Comparison of ENCODE assay signal across 18 cellular contexts in the genomic region with DNA sequence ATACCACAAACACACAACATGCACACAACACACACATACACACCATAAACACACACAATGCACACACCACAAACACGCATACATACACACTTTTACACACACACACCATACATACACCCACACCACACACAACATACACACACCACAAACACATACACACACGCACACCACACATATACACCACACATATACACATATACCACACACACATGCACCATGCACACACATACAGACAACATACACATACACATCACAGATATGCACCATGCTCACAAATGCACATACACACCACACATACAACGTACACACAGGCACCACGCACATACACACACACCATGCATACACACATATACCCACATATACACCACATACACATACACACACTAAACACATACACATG. TPM values are rescaled to one million over a fixed set of nuclear protein-coding genes. Genes with fewer than 3 reads are reported as not detected.
DNase-seq lines count a peak whose midpoint lies in the region; ATAC-seq, FAIRE-seq and TF ChIP-seq lines count a peak whose summit lies in the region.
"Had no signal": no experiment of that assay in that cellular context is flagged by ENCODE, and none has a peak within 500 bp of the region (broad histone marks: within the 10 kb centered on the region; RNA-seq: fewer than 3 reads in every experiment).

No MANE protein-coding gene starts in this region.

- H3K18ac ChIP-seq in trophoblast cell (ENCODE audit: low read length) = no peak overlapping the region

- in situ Hi-C loops in K562 (cut with MboI) = loop anchor here (5.0 kb wide), 1 partner anchor 105 kb away; no protein-coding TSS in a partner anchor

- H4K12ac ChIP-seq in trophoblast cell (ENCODE audit: low read depth, low read length) = no peak overlapping the region

- H2AFZ ChIP-seq in K562 (ENCODE audit: low read depth, low read length) (no peak overlapping the region), trophoblast cell (ENCODE audit: insufficient read depth, low read length, poor library complexity) (no peak overlapping the region)

- H3K36me3 ChIP-seq in A673 (ENCODE audit: insufficient read depth, low read length, poor library complexity, severe bottlenecking) (no peaks in the 10 kb centered on the region), K562 (ENCODE audit: control insufficient read depth, insufficient read depth, low read length) (no peaks in the 10 kb centered on the region; the same call in 2 of the 3 replicates), trophoblast cell (ENCODE audit: control insufficient read depth in 1 of 2, insufficient read depth in 2 of 2, low read length in 2 of 2) (no peaks in the 10 kb centered on the region)
- H3K36me3 ChIP-seq: BE2C had no signal

- H3K4me3 Mint-ChIP-seq in activated naive CD8-positive, alpha-beta T cell treated with anti-CD3 and anti-CD28 coated beads, Interleukin-2, amount 50 U/mL, for 24 hours = no peak overlapping the region
- H3K4me3 Mint-ChIP-seq in activated CD4-positive, alpha-beta memory T cell treated with anti-CD3 and anti-CD28 coated beads for 36 hours = no peak overlapping the region
- H3K4me3 Mint-ChIP-seq: CD14-positive monocyte; CD8-positive, alpha-beta T cell had no signal

- no peak for TF ChIP-seq RAD21 in K562 (CRISPR knock-in tag; conservative IDR thresholded peaks at IDR 0.05 in 1 of 2, IDR thresholded peaks at IDR 0.05 in 1 of 2)

- FAIRE-seq in GM12892 (lab: Jason Lieb, UNC) (peak; percentile 92), K562 (lab: Jason Lieb, UNC) (no peak)
- FAIRE-seq: A204.1, D721Med, G401.6 had no signal

- no peak overlapping the region for H2BK5ac ChIP-seq in trophoblast cell (ENCODE audit: low read depth, low read length, poor library complexity)

- peaks cover 2% of the 10 kb centered on the region for H3K27me3 Mint-ChIP-seq in activated naive CD8-positive, alpha-beta T cell treated with anti-CD3 and anti-CD28 coated beads, Interleukin-2, amount 50 U/mL, for 24 hours
- no peaks in the 10 kb centered on the region for H3K27me3 Mint-ChIP-seq in activated CD4-positive, alpha-beta memory T cell treated with anti-CD3 and anti-CD28 coated beads for 36 hours

- no peak overlapping the region for H3K14ac ChIP-seq in trophoblast cell (ENCODE audit: low read length)

- H3K4me1 Mint-ChIP-seq in activated naive CD8-positive, alpha-beta T cell treated with anti-CD3 and anti-CD28 coated beads, Interleukin-2, amount 50 U/mL, for 24 hours = peaks cover 36% of the 10 kb centered on the region
- H3K4me1 Mint-ChIP-seq in activated CD4-positive, alpha-beta memory T cell treated with anti-CD3 and anti-CD28 coated beads for 36 hours (ENCODE audit: low read depth) = peaks cover 24% of the 10 kb centered on the region

- no peaks in the 10 kb centered on the region for H3K9me3 Mint-ChIP-seq in activated naive CD8-positive, alpha-beta T cell treated with anti-CD3 and anti-CD28 coated beads, Interleukin-2, amount 50 U/mL, for 24 hours
- peaks cover 7% of the 10 kb centered on the region for H3K9me3 Mint-ChIP-seq in activated CD4-positive, alpha-beta memory T cell treated with anti-CD3 and anti-CD28 coated beads for 36 hours
- H3K9me3 Mint-ChIP-seq: CD8-positive, alpha-beta T cell had no signal

- H3K79me1 ChIP-seq in trophoblast cell (ENCODE audit: low read length) = peaks cover 10% of the 10 kb centered on the region

- 74% methylated on average over 4 of the region's 4 CpGs for WGBS in K562 (ENCODE audit: insufficient coverage, low coverage, missing lambda C conversion rate)
- 100% methylated on average over 2 of the region's 4 CpGs for WGBS in trophoblast cell (ENCODE audit: extremely low coverage, insufficient coverage, insufficient read length)

- H3K9me1 ChIP-seq in K562 (ENCODE audit: control insufficient read depth, insufficient read depth, low read length) = peaks cover 2% of the 10 kb centered on the region

- peaks cover 8% of the 10 kb centered on the region; the same call in 1 of the 3 replicates for H3K79me2 ChIP-seq in K562 (ENCODE audit: control insufficient read depth, insufficient read depth, low read length)
- peaks cover 6% of the 10 kb centered on the region for H3K79me2 ChIP-seq in trophoblast cell (ENCODE audit: control insufficient read depth, insufficient read depth, low read length, poor library complexity)

- CTCF ChIA-PET in A673 (lab: Charles Lee) (no interaction called here), K562 (lab: Yijun Ruan, JAX; ENCODE audit: low intra/inter-chr PET ratio) (no interaction called here)
- CTCF ChIA-PET in activated CD4-positive, alpha-beta memory T cell treated with anti-CD3 and anti-CD28 coated beads for 36 hours (lab: Charles Lee) = no interaction called here

- no peak overlapping the region for H3K4me3 ChIP-seq in A673 (ENCODE audit: low read depth, low read length, poor library complexity, severe bottlenecking)
- no peak overlapping the region for H3K4me3 ChIP-seq in K562
- H3K4me3 ChIP-seq in trophoblast cell (ENCODE audit: low read depth, low read length) = no peak overlapping the region

- no peaks in the 10 kb centered on the region for H4K20me1 ChIP-seq in K562 (replicated peaks; ENCODE audit: control insufficient read depth, insufficient read depth, low read length)

- peak overlapping the region; percentile 33 for H3K23ac ChIP-seq in trophoblast cell (ENCODE audit: low read length)

- H3K4me1 ChIP-seq in A673 (ENCODE audit: insufficient read depth, low read length, poor library complexity, severe bottlenecking) = peaks cover 10% of the 10 kb centered on the region
- H3K4me1 ChIP-seq in K562 (replicated peaks in 1 of 2; ENCODE audit: control insufficient read depth in 2 of 2, insufficient read depth in 2 of 2, low read length in 2 of 2) = peaks cover 33 to 55% of the 10 kb centered on the region in 2 experiments
- peaks cover 7 to 8% of the 10 kb centered on the region in 2 experiments for H3K4me1 ChIP-seq in trophoblast cell (ENCODE audit: control insufficient read depth in 1 of 2, insufficient read depth in 2 of 2, low read length in 2 of 2)
- H3K4me1 ChIP-seq: BE2C had no signal

- no peak for ATAC-seq in K562
- no peak for ATAC-seq in activated naive CD8-positive, alpha-beta T cell treated with anti-CD3 and anti-CD28 coated beads, Interleukin-2, amount 50 U/mL, for 24 hours
- ATAC-seq: CD8-positive, alpha-beta T cell had no signal

- no peak overlapping the region for H4K8ac ChIP-seq in trophoblast cell (ENCODE audit: low read depth, low read length)

- H3K36me3 Mint-ChIP-seq in activated naive CD8-positive, alpha-beta T cell treated with anti-CD3 and anti-CD28 coated beads, Interleukin-2, amount 50 U/mL, for 24 hours (ENCODE audit: low read depth) = peaks cover 2% of the 10 kb centered on the region
- peaks cover 1% of the 10 kb centered on the region for H3K36me3 Mint-ChIP-seq in activated CD4-positive, alpha-beta memory T cell treated with anti-CD3 and anti-CD28 coated beads for 36 hours
- H3K36me3 Mint-ChIP-seq: CD14-positive monocyte; CD8-positive, alpha-beta T cell had no signal

- H3K9ac ChIP-seq in K562 (ENCODE audit: insufficient read depth in 1 of 2, low read depth in 2 of 2, low read length in 2 of 2) = no peak overlapping the region; a peak in 1 of 4 replicates
- no peak overlapping the region for H3K9ac ChIP-seq in trophoblast cell (ENCODE audit: low read length)

- BruUV-seq in A673 (replicated peaks; lab: Mats Ljungman, UMichigan) (TSS peak; percentile 75), K562 (replicated peaks; lab: Mats Ljungman, UMichigan) (no TSS peak)

- no peak overlapping the region for H2BK12ac ChIP-seq in trophoblast cell (ENCODE audit: low read length)

- intact Hi-C loops in A673 (cut with micrococcal nuclease; ENCODE audit: unreplicated experiment) = loop anchor here (5.0 to 10.0 kb wide), 3 partner anchors 53 to 150 kb away; a partner anchor contains a TSS
- intact Hi-C loops in K562 (cut with micrococcal nuclease) = no loop called here
- intact Hi-C loops in activated CD4-positive, alpha-beta memory T cell treated with anti-CD3 and anti-CD28 coated beads for 36 hours (cut with micrococcal nuclease) = loop anchor here (2.0 to 5.0 kb wide), 3 partner anchors 53 to 150 kb away; a partner anchor contains a TSS

- H3K27me3 ChIP-seq in A673 (replicated peaks; ENCODE audit: insufficient read depth, low read depth, low read length, poor library complexity) (no peaks in the 10 kb centered on the region), K562 (ENCODE audit: control insufficient read depth in 2 of 2, insufficient read depth in 2 of 2, low read length in 2 of 2) (no peaks in the 10 kb centered on the region; a peak in 1 of 5 replicates), trophoblast cell (ENCODE audit: insufficient read depth, low read length) (no peaks in the 10 kb centered on the region)
- H3K27me3 ChIP-seq: BE2C had no signal

- TF ChIP-seq EP300 in K562 (IDR thresholded peaks at IDR 0.05; ENCODE audit: low read length) = no peak

- TF ChIP-seq CTCF in A673 (conservative IDR thresholded peaks at IDR 0.05; ENCODE audit: low read depth, low read length) (no peak), K562 (IDR thresholded peaks at IDR 0.05 in 2 of 3, conservative IDR thresholded peaks at IDR 0.05 in 1 of 3; ENCODE audit: insufficient read depth in 2 of 3, low read depth in 1 of 3, low read length in 3 of 3) (no peak)

- POLR2A ChIA-PET in A673 (lab: Charles Lee; ENCODE audit: low non-redundant PET) = no interaction called here
- POLR2A ChIA-PET in K562 (lab: Yijun Ruan, JAX) = no interaction called here
- POLR2A ChIA-PET in activated CD4-positive, alpha-beta memory T cell treated with anti-CD3 and anti-CD28 coated beads for 36 hours (lab: Charles Lee) = no interaction called here

- H3K4me2 ChIP-seq in K562 (ENCODE audit: insufficient read depth, low read length) = no peak overlapping the region
- no peak overlapping the region for H3K4me2 ChIP-seq in trophoblast cell (ENCODE audit: low read length)

- H3K9me3 ChIP-seq in A673 (ENCODE audit: low read depth, low read length, poor library complexity, severe bottlenecking) (peaks cover 3% of the 10 kb centered on the region), K562 (replicated peaks; ENCODE audit: control insufficient read depth, insufficient read depth, low read depth, low read length) (peaks cover 13% of the 10 kb centered on the region), trophoblast cell (ENCODE audit: insufficient read depth, low read depth, low read length) (peaks cover 32% of the 10 kb centered on the region)
- H3K9me3 ChIP-seq: BE2C had no signal

- no peak overlapping the region for H4K91ac ChIP-seq in trophoblast cell (ENCODE audit: low read depth, low read length)

- H2AK5ac ChIP-seq in trophoblast cell (ENCODE audit: low read length) = no peak overlapping the region

- no peak for DNase-seq in A673 (ENCODE audit: low spot score)
- no peak for DNase-seq in GM12892 (ENCODE audit: insufficient read length)
- DNase-seq in K562 (ENCODE audit: extremely low read depth in 1 of 4, low spot score in 3 of 4) = no peak
- DNase-seq in trophoblast cell = no peak
- DNase-seq in pons (ENCODE audit: low spot score) = no peak
- no peak for DNase-seq in activated naive CD8-positive, alpha-beta T cell treated with anti-CD3 and anti-CD28 coated beads, Interleukin-2, amount 50 U/mL, for 24 hours
- no peak for DNase-seq in activated CD4-positive, alpha-beta memory T cell treated with anti-CD3 and anti-CD28 coated beads for 36 hours
- DNase-seq: BE2C; CD8-positive, alpha-beta T cell; COR-L47; DMS153; DMS79 treated with DMSO at 0.1 percent for 48 hours; EL; HCEC 1CT had no signal

- TF ChIP-seq POLR2A in GM12892 (IDR thresholded peaks at IDR 0.05; ENCODE audit: low read depth, low read length) (no peak), K562 (conservative IDR thresholded peaks at IDR 0.05) (no peak)

- H2BK120ac ChIP-seq in trophoblast cell (ENCODE audit: insufficient read depth, low read length, poor library complexity) = no peak overlapping the region

- H3K27ac ChIP-seq in A673 (ENCODE audit: low read depth, low read length, poor library complexity, severe bottlenecking) = no peak overlapping the region
- no peak overlapping the region for H3K27ac ChIP-seq in K562 (ENCODE audit: extremely low read depth, low read depth, low read length)
- H3K27ac ChIP-seq in trophoblast cell (ENCODE audit: low read depth, low read length) = no peak overlapping the region

- no peak overlapping the region for H3K27ac Mint-ChIP-seq in activated naive CD8-positive, alpha-beta T cell treated with anti-CD3 and anti-CD28 coated beads, Interleukin-2, amount 50 U/mL, for 24 hours
- no peak overlapping the region for H3K27ac Mint-ChIP-seq in activated CD4-positive, alpha-beta memory T cell treated with anti-CD3 and anti-CD28 coated beads for 36 hours
- H3K27ac Mint-ChIP-seq: CD14-positive monocyte; CD8-positive, alpha-beta T cell had no signal

- no peak overlapping the region for H3K4ac ChIP-seq in trophoblast cell (ENCODE audit: low read depth, low read length)

RNA-seq across cellular contexts. Expression of a gene that starts 11.7 kb away (rescaled TPM):
- total RNA-seq in A673 (2021) (19.0 and 28.9 TPM in 2 replicates), K562 (2014; rRNA removed) (22.7 and 26.2 TPM in 2 replicates), K562 (2014; rRNA removed; fragmentation: Illumina TruSeq; extraction: Trizol) (2.1 and 2.5 TPM in 2 replicates), K562 (2015; rRNA removed; fragmentation: Illumina TruSeq; extraction: Trizol) (7.6 and 9.7 TPM in 2 replicates), K562 (2021) (33.6 and 37.1 TPM in 2 replicates)
- not detected for polyA plus RNA-seq in GM12892 (2012; ENCODE audit: missing spikeins)
- total RNA-seq in K562 (2011; cell fraction: chromatin; rRNA removed; ENCODE audit: low replicate concordance) = 45.4 and 151 TPM in 2 replicates
- 117 and 141 TPM in 2 replicates for total RNA-seq in K562 (2011; cell fraction: nucleolus; rRNA removed)
- 54.9 and 57.5 TPM in 2 replicates for total RNA-seq in K562 (2011; cell fraction: nucleoplasm; rRNA removed)
- polyA plus RNA-seq in K562 (2011; rRNA removed) (14.0 and 22.7 TPM in 2 replicates), K562 (2014; fragmentation: Illumina TruSeq; extraction: Trizol) (4.5 and 10.9 TPM in 2 replicates), K562 (2014; fragmentation: Nextera tagmentation; extraction: Ambion mirVana) (under 1 TPM in 1 of 2 experiments, not detected in 1; 0.20 TPM), K562 (2014; rRNA removed) (30.0 and 32.0 TPM in 2 replicates)
- polyA plus RNA-seq in K562 (2011; cell fraction: cytosol; rRNA removed) = 20.4 and 42.5 TPM in 2 replicates
- polyA plus RNA-seq in K562 (2011; cell fraction: nucleus; rRNA removed) = 174 and 271 TPM in 2 replicates
- polyA plus RNA-seq in K562 (2012) = 17.2 and 19.0 TPM in 2 replicates
- polyA minus RNA-seq in K562 (2011; rRNA and poly(A)+ RNA removed) = 2.1 and 3.3 TPM in 2 replicates
- 8.1 and 9.7 TPM in 2 replicates for polyA minus RNA-seq in K562 (2011; cell fraction: cytosol; rRNA and poly(A)+ RNA removed)
- polyA minus RNA-seq in K562 (2011; cell fraction: nucleus; rRNA and poly(A)+ RNA removed) = 23.6 and 27.2 TPM in 2 replicates
- 18.4 and 19.5 TPM in 2 replicates for polyA plus RNA-seq in trophoblast cell (2013)
- total RNA-seq in activated CD4-positive, alpha-beta memory T cell treated with anti-CD3 and anti-CD28 coated beads for 36 hours = 1 to 10 TPM; 2.1 to 4.0 TPM
- polyA plus RNA-seq: CD14-positive monocyte had no signal

RNA-seq across cellular contexts. Expression of a gene that starts 36.4 kb away (rescaled TPM):
- total RNA-seq in A673 (2021) = not detected in 2 replicates
- polyA plus RNA-seq in GM12892 (2012; ENCODE audit: missing spikeins) = not detected
- 29.8 and 101 TPM in 2 replicates for total RNA-seq in K562 (2011; cell fraction: chromatin; rRNA removed; ENCODE audit: low replicate concordance)
- 77.2 and 90.9 TPM in 2 replicates for total RNA-seq in K562 (2011; cell fraction: nucleolus; rRNA removed)
- 38.5 and 42.2 TPM in 2 replicates for total RNA-seq in K562 (2011; cell fraction: nucleoplasm; rRNA removed)
- total RNA-seq in K562 (2014; rRNA removed) = 99.7 and 122 TPM in 2 replicates
- 11.2 and 14.9 TPM in 2 replicates for total RNA-seq in K562 (2014; rRNA removed; fragmentation: Illumina TruSeq; extraction: Trizol)
- total RNA-seq in K562 (2015; rRNA removed; fragmentation: Illumina TruSeq; extraction: Trizol) = 30.7 and 36.6 TPM in 2 replicates
- 102 and 110 TPM in 2 replicates for total RNA-seq in K562 (2021)
- polyA plus RNA-seq in K562 (2011; rRNA removed) = 45.4 and 47.8 TPM in 2 replicates
- 40.1 and 126 TPM in 2 replicates for polyA plus RNA-seq in K562 (2011; cell fraction: cytosol; rRNA removed)
- 77.2 and 108 TPM in 2 replicates for polyA plus RNA-seq in K562 (2011; cell fraction: nucleus; rRNA removed)
- 49.0 and 59.2 TPM in 2 replicates for polyA plus RNA-seq in K562 (2012)
- 26.9 and 39.7 TPM in 2 replicates for polyA plus RNA-seq in K562 (2014; fragmentation: Illumina TruSeq; extraction: Trizol)
- polyA plus RNA-seq in K562 (2014; fragmentation: Nextera tagmentation; extraction: Ambion mirVana) = under 1 TPM; 0.11 to 0.45 TPM
- polyA plus RNA-seq in K562 (2014; rRNA removed) = 73.9 and 78.9 TPM in 2 replicates
- 8.3 and 21.7 TPM in 2 replicates for polyA minus RNA-seq in K562 (2011; rRNA and poly(A)+ RNA removed)
- polyA minus RNA-seq in K562 (2011; cell fraction: cytosol; rRNA and poly(A)+ RNA removed) = 71.3 and 72.2 TPM in 2 replicates
- 28.1 and 30.5 TPM in 2 replicates for polyA minus RNA-seq in K562 (2011; cell fraction: nucleus; rRNA and poly(A)+ RNA removed)
- polyA plus RNA-seq in trophoblast cell (2013) = 44.7 and 45.2 TPM in 2 replicates
- under 1 TPM in 1 of 2 experiments, not detected in 1; 0.40 TPM for total RNA-seq in activated CD4-positive, alpha-beta memory T cell treated with anti-CD3 and anti-CD28 coated beads for 36 hours
- polyA plus RNA-seq: CD14-positive monocyte had no signal

RNA-seq across cellular contexts. Expression of a gene that starts 36.9 kb away (rescaled TPM):
- total RNA-seq in A673 (2021) (87.6 and 99.8 TPM in 2 replicates), K562 (2014; rRNA removed) (49.6 and 70.6 TPM in 2 replicates), K562 (2014; rRNA removed; fragmentation: Illumina TruSeq; extraction: Trizol) (41.0 and 51.5 TPM in 2 replicates), K562 (2015; rRNA removed; fragmentation: Illumina TruSeq; extraction: Trizol) (155 and 161 TPM in 2 replicates), K562 (2021) (163 and 164 TPM in 2 replicates)
- polyA plus RNA-seq in GM12892 (2012; ENCODE audit: missing spikeins) = 1.7 TPM
- total RNA-seq in K562 (2011; cell fraction: chromatin; rRNA removed; ENCODE audit: low replicate concordance) = 6.0 and 26.3 TPM in 2 replicates
- total RNA-seq in K562 (2011; cell fraction: nucleolus; rRNA removed) = 38.8 and 53.5 TPM in 2 replicates
- 31.1 and 36.4 TPM in 2 replicates for total RNA-seq in K562 (2011; cell fraction: nucleoplasm; rRNA removed)
- polyA plus RNA-seq in K562 (2011; rRNA removed) (22.7 and 77.6 TPM in 2 replicates), K562 (2014; fragmentation: Illumina TruSeq; extraction: Trizol) (242 and 297 TPM in 2 replicates), K562 (2014; fragmentation: Nextera tagmentation; extraction: Ambion mirVana) (100 to 1,000 TPM; 452 to 461 TPM), K562 (2014; rRNA removed) (77.7 and 150 TPM in 2 replicates)
- polyA plus RNA-seq in K562 (2011; cell fraction: cytosol; rRNA removed) = 128 TPM in 2 replicates
- 28.0 and 34.2 TPM in 2 replicates for polyA plus RNA-seq in K562 (2011; cell fraction: nucleus; rRNA removed)
- 478 and 481 TPM in 2 replicates for polyA plus RNA-seq in K562 (2012)
- polyA minus RNA-seq in K562 (2011; rRNA and poly(A)+ RNA removed) = 19.8 and 26.3 TPM in 2 replicates
- polyA minus RNA-seq in K562 (2011; cell fraction: cytosol; rRNA and poly(A)+ RNA removed) = 49.6 and 95.7 TPM in 2 replicates
- polyA minus RNA-seq in K562 (2011; cell fraction: nucleus; rRNA and poly(A)+ RNA removed) = 6.9 and 19.4 TPM in 2 replicates
- polyA plus RNA-seq in trophoblast cell (2013) = 267 and 298 TPM in 2 replicates
- 10 to 100 TPM; 25.6 TPM for total RNA-seq in activated CD4-positive, alpha-beta memory T cell treated with anti-CD3 and anti-CD28 coated beads for 36 hours

RNA-seq across cellular contexts. Expression of a gene that starts 43.7 kb away (rescaled TPM):
- 24.4 and 34.1 TPM in 2 replicates for total RNA-seq in A673 (2021)
- 237 TPM for polyA plus RNA-seq in GM12892 (2012; ENCODE audit: missing spikeins)
- 394 and 929 TPM in 2 replicates for total RNA-seq in K562 (2011; cell fraction: chromatin; rRNA removed; ENCODE audit: low replicate concordance)
- 1,445 and 1,483 TPM in 2 replicates for total RNA-seq in K562 (2011; cell fraction: nucleolus; rRNA removed)
- total RNA-seq in K562 (2011; cell fraction: nucleoplasm; rRNA removed) = 1,061 and 1,262 TPM in 2 replicates
- 793 and 818 TPM in 2 replicates for total RNA-seq in K562 (2014; rRNA removed)
- 572 and 787 TPM in 2 replicates for total RNA-seq in K562 (2014; rRNA removed; fragmentation: Illumina TruSeq; extraction: Trizol)
- 979 and 985 TPM in 2 replicates for total RNA-seq in K562 (2015; rRNA removed; fragmentation: Illumina TruSeq; extraction: Trizol)
- total RNA-seq in K562 (2021) = 691 and 717 TPM in 2 replicates
- polyA plus RNA-seq in K562 (2011; rRNA removed) = 900 and 1,311 TPM in 2 replicates
- 2,724 and 2,737 TPM in 2 replicates for polyA plus RNA-seq in K562 (2011; cell fraction: cytosol; rRNA removed)
- 780 and 1,049 TPM in 2 replicates for polyA plus RNA-seq in K562 (2011; cell fraction: nucleus; rRNA removed)
- polyA plus RNA-seq in K562 (2012) = 1,084 and 1,212 TPM in 2 replicates
- 1,966 and 1,984 TPM in 2 replicates for polyA plus RNA-seq in K562 (2014; fragmentation: Illumina TruSeq; extraction: Trizol)
- polyA plus RNA-seq in K562 (2014; fragmentation: Nextera tagmentation; extraction: Ambion mirVana) = 1,000 to 10,000 TPM; 4,252 to 5,579 TPM
- 974 and 999 TPM in 2 replicates for polyA plus RNA-seq in K562 (2014; rRNA removed)
- 752 and 801 TPM in 2 replicates for polyA minus RNA-seq in K562 (2011; rRNA and poly(A)+ RNA removed)
- polyA minus RNA-seq in K562 (2011; cell fraction: cytosol; rRNA and poly(A)+ RNA removed) = 577 and 662 TPM in 2 replicates
- 139 and 266 TPM in 2 replicates for polyA minus RNA-seq in K562 (2011; cell fraction: nucleus; rRNA and poly(A)+ RNA removed)
- 84.5 and 88.4 TPM in 2 replicates for polyA plus RNA-seq in trophoblast cell (2013)
- total RNA-seq in activated CD4-positive, alpha-beta memory T cell treated with anti-CD3 and anti-CD28 coated beads for 36 hours = 100 to 1,000 TPM; 195 to 200 TPM

RNA-seq across cellular contexts. Expression of a gene that starts 50.0 kb away (rescaled TPM):
- total RNA-seq in A673 (2021) (23.3 and 25.5 TPM in 2 replicates), K562 (2014; rRNA removed) (52.8 and 187 TPM in 2 replicates), K562 (2014; rRNA removed; fragmentation: Illumina TruSeq; extraction: Trizol) (137 and 145 TPM in 2 replicates), K562 (2015; rRNA removed; fragmentation: Illumina TruSeq; extraction: Trizol) (290 and 356 TPM in 2 replicates), K562 (2021) (693 and 698 TPM in 2 replicates)
- polyA plus RNA-seq in GM12892 (2012; ENCODE audit: missing spikeins) = 157 TPM
- 6.5 and 20.8 TPM in 2 replicates for total RNA-seq in K562 (2011; cell fraction: chromatin; rRNA removed; ENCODE audit: low replicate concordance)
- 47.0 and 138 TPM in 2 replicates for total RNA-seq in K562 (2011; cell fraction: nucleolus; rRNA removed)
- total RNA-seq in K562 (2011; cell fraction: nucleoplasm; rRNA removed) = 31.5 and 44.9 TPM in 2 replicates
- polyA plus RNA-seq in K562 (2011; rRNA removed) (205 and 655 TPM in 2 replicates), K562 (2014; fragmentation: Illumina TruSeq; extraction: Trizol) (472 and 547 TPM in 2 replicates), K562 (2014; fragmentation: Nextera tagmentation; extraction: Ambion mirVana) (1,000 to 10,000 TPM; 3,629 to 4,872 TPM), K562 (2014; rRNA removed) (255 and 328 TPM in 2 replicates)
- polyA plus RNA-seq in K562 (2011; cell fraction: cytosol; rRNA removed) = 600 and 1,150 TPM in 2 replicates
- polyA plus RNA-seq in K562 (2011; cell fraction: nucleus; rRNA removed) = 59.9 and 198 TPM in 2 replicates
- polyA plus RNA-seq in K562 (2012) = 488 and 506 TPM in 2 replicates
- polyA minus RNA-seq in K562 (2011; rRNA and poly(A)+ RNA removed) = 69.9 and 190 TPM in 2 replicates
- 143 and 401 TPM in 2 replicates for polyA minus RNA-seq in K562 (2011; cell fraction: cytosol; rRNA and poly(A)+ RNA removed)
- 14.8 and 71.3 TPM in 2 replicates for polyA minus RNA-seq in K562 (2011; cell fraction: nucleus; rRNA and poly(A)+ RNA removed)
- 165 and 166 TPM in 2 replicates for polyA plus RNA-seq in trophoblast cell (2013)
- total RNA-seq in activated CD4-positive, alpha-beta memory T cell treated with anti-CD3 and anti-CD28 coated beads for 36 hours = 100 to 1,000 TPM; 525 to 561 TPM

Comparison
In these comparisons a context has a peak if more than half of its experiments do, and no peak if none do; other contexts are left out.
1. RNA of a gene that starts 36.4 kb away (total RNA-seq): 11.2 to 122 TPM in K562; 0.40 TPM in activated CD4-positive, alpha-beta memory T cell treated with anti-CD3 and anti-CD28 coated beads for 36 hours and not detected in A673; every median in the first group is over 4 times any median in the second.